Comparison of ENCODE assay signal across 16 cellular contexts in genomic region chr16:1312459-1312801, GRCh38. TPM values are rescaled to one million over a fixed set of nuclear protein-coding genes. Genes with fewer than 3 reads are reported as not detected.
DNase-seq lines count a peak whose midpoint lies in the region; ATAC-seq, FAIRE-seq and TF ChIP-seq lines count a peak whose summit lies in the region.
"Had no signal": no experiment of that assay in that cellular context is flagged by ENCODE, and none has a peak within 500 bp of the region (broad histone marks: within the 10 kb centered on the region; RNA-seq: fewer than 3 reads in every experiment).

No MANE protein-coding gene starts in this region.

- H3K79me2 ChIP-seq in H1 (ENCODE audit: control insufficient read depth in 1 of 2, insufficient read depth in 2 of 2, low read length in 2 of 2) (peaks cover 36 to 68% of the 10 kb centered on the region in 2 experiments), neural progenitor cell (ENCODE audit: low read depth) (peaks cover 77% of the 10 kb centered on the region)

- CTCF ChIA-PET in H1 (lab: Charles Lee; ENCODE audit: partially characterized antibody) = interaction anchor here (1.0 to 1.9 kb wide), 6 partner anchors 11 to 35 kb away, joined by 3 to 4 read pairs (median 4); no protein-coding TSS in a partner anchor

- H3K4me3 ChIP-seq in H1 (ENCODE audit: extremely low read depth in 1 of 4, insufficient read depth in 2 of 4, low read depth in 3 of 4, low read length in 4 of 4) = no peak overlapping the region
- H3K4me3 ChIP-seq in neural progenitor cell = no peak overlapping the region

- H3K27ac Mint-ChIP-seq in HFFc6 (no peak overlapping the region), neural progenitor cell (no peak overlapping the region)

- no peak for TF ChIP-seq RAD21 in H1 (IDR thresholded peaks at IDR 0.05 in 1 of 2, conservative IDR thresholded peaks at IDR 0.05 in 1 of 2; ENCODE audit: low read depth in 2 of 2, low read length in 2 of 2)

- no peak for TF ChIP-seq EP300 in H1 (IDR thresholded peaks at IDR 0.05; ENCODE audit: borderline replicate concordance in 1 of 2, low read depth in 2 of 2, low read length in 2 of 2)

- TF ChIP-seq CTCF in C4-2B (conservative IDR thresholded peaks at IDR 0.05) (no peak), HFFc6 (IDR thresholded peaks at IDR 0.05) (no peak), H1 (IDR thresholded peaks at IDR 0.05; ENCODE audit: control extremely low read depth in 1 of 3, insufficient read depth in 1 of 3, low read depth in 1 of 3, low read length in 3 of 3) (no peak), neural progenitor cell (IDR thresholded peaks at IDR 0.05) (no peak)

- H2BK15ac ChIP-seq in H1 (ENCODE audit: low read length) = no peak overlapping the region

- H2BK12ac ChIP-seq in H1 (ENCODE audit: low read depth, low read length) = no peak overlapping the region

- no peak overlapping the region for H4K5ac ChIP-seq in H1 (ENCODE audit: insufficient read length, low read depth, low read length)

- TF ChIP-seq POLR2A in H1 (IDR thresholded peaks at IDR 0.05; ENCODE audit: control extremely low read depth in 1 of 2, low read depth in 2 of 2, low read length in 2 of 2) = no peak

- no peak overlapping the region for H2AFZ ChIP-seq in H1 (ENCODE audit: low read length)
- no peak overlapping the region for H2AFZ ChIP-seq in neural progenitor cell (replicated peaks)

- H3K27me3 ChIP-seq in H1 (replicated peaks in 1 of 4; ENCODE audit: control insufficient read depth in 3 of 4, extremely low read depth in 1 of 4, insufficient read depth in 3 of 4, low read length in 3 of 4) (no peaks in the 10 kb centered on the region), neural progenitor cell (no peaks in the 10 kb centered on the region)
- H3K27me3 ChIP-seq: tibial nerve had no signal

- no peak overlapping the region for H3K23ac ChIP-seq in H1 (ENCODE audit: insufficient read length)

- H3F3A ChIP-seq in neural progenitor cell (ENCODE audit: low read depth) = peaks cover 8% of the 10 kb centered on the region

- H4K20me1 ChIP-seq in H1 (replicated peaks in 1 of 2; ENCODE audit: control insufficient read depth in 1 of 2, insufficient read depth in 2 of 2, low read length in 2 of 2) = peaks cover 52 to 56% of the 10 kb centered on the region in 2 experiments
- peaks cover 76% of the 10 kb centered on the region for H4K20me1 ChIP-seq in neural progenitor cell (ENCODE audit: low read depth)

- H3K9me3 ChIP-seq in H1 (ENCODE audit: insufficient read depth in 2 of 2, low read depth in 1 of 2, low read length in 1 of 2) = no peaks in the 10 kb centered on the region
- H3K9me3 ChIP-seq in neural progenitor cell (ENCODE audit: low read depth) = no peaks in the 10 kb centered on the region
- H3K9me3 ChIP-seq: tibial nerve had no signal

- POLR2A ChIA-PET in H1 (lab: Charles Lee; ENCODE audit: partially characterized antibody) = interaction anchor here (0.6 to 11.4 kb wide), 8 partner anchors 8 to 139 kb away, joined by 3 to 106 read pairs (median 6); no protein-coding TSS in a partner anchor

- H2BK20ac ChIP-seq in H1 (ENCODE audit: low read length) = no peak overlapping the region

- H3K56ac ChIP-seq in H1 (replicated peaks; ENCODE audit: insufficient read length, low read depth, low read length) = no peak overlapping the region

- H3K4me3 Mint-ChIP-seq in HFFc6 = peak overlapping the region; percentile 97
- H3K4me3 Mint-ChIP-seq in neural progenitor cell = peak overlapping the region; percentile 71

- H2BK120ac ChIP-seq in H1 (replicated peaks; ENCODE audit: low read depth, low read length) = no peak overlapping the region

- H3K4me1 ChIP-seq in H1 (replicated peaks in 1 of 4; ENCODE audit: control insufficient read depth in 3 of 4, insufficient read depth in 4 of 4, low read length in 3 of 4) = peaks cover 0 to 12% (median 5%) of the 10 kb centered on the region in 4 experiments; a peak in 5 of 7 replicates
- peaks cover 11% of the 10 kb centered on the region for H3K4me1 ChIP-seq in neural progenitor cell

- peaks cover 7% of the 10 kb centered on the region; the same call in 1 of the 2 replicates for H3K79me1 ChIP-seq in H1 (ENCODE audit: low read depth, low read length)

- H3K9ac ChIP-seq in H1 (replicated peaks in 1 of 4; ENCODE audit: extremely low read depth in 1 of 4, low read depth in 3 of 4, low read length in 3 of 4) (no peak overlapping the region), neural progenitor cell (peak overlapping the region; percentile 100)

- H4K8ac ChIP-seq in H1 (ENCODE audit: extremely low read depth, insufficient read depth, low read length) = peak overlapping the region; percentile 79; the same call in 1 of the 2 replicates

- H3K14ac ChIP-seq in H1 (ENCODE audit: insufficient read length) = no peak overlapping the region

- DNase-seq in HFFc6 (no peak), H1 (ENCODE audit: low read depth in 1 of 2, low spot score in 2 of 2) (no peak), neural progenitor cell (ENCODE audit: low spot score) (no peak), NCI-H446 treated with DMSO at 0.1 percent for 48 hours (lab: John Stamatoyannopoulos, UW) (no peak), cerebellum (ENCODE audit: low spot score) (no peak), D341Med (ENCODE audit: low spot score) (no peak)
- DNase-seq: cerebellar nuclear complex; DMS53; hippocampal formation; NCI-H446; stimulated activated CD4-positive, alpha-beta T cell treated with anti-CD3 and anti-CD28 coated beads, Interleukin-4, amount 100 ng/mL, for 1 hour had no signal

- H3K4me1 Mint-ChIP-seq in HFFc6 (ENCODE audit: low read depth) (peaks cover 14% of the 10 kb centered on the region), neural progenitor cell (peaks cover 18% of the 10 kb centered on the region)

- H3K18ac ChIP-seq in H1 (ENCODE audit: extremely low read depth, low read length) = no peak overlapping the region

- H3K36me3 ChIP-seq in H1 (ENCODE audit: control insufficient read depth in 2 of 4, insufficient read depth in 4 of 4, low read length in 3 of 4) (peaks cover 19 to 46% (median 33%) of the 10 kb centered on the region in 4 experiments; a peak in 7 of 8 replicates), neural progenitor cell (no peaks in the 10 kb centered on the region)

- H2AK5ac ChIP-seq in H1 (ENCODE audit: low read depth, low read length) = no peak overlapping the region

- ATAC-seq in GM21737 (IDR thresholded peaks at IDR 0.05; ENCODE audit: unreplicated experiment) = no peak

- no peak overlapping the region for H2BK5ac ChIP-seq in H1 (ENCODE audit: low read depth, low read length)

- H3K27ac ChIP-seq in C4-2B (peak overlapping the region; percentile 93; the same call in 1 of the 2 replicates), H1 (ENCODE audit: low read depth, low read length) (no peak overlapping the region), neural progenitor cell (no peak overlapping the region)

- peaks cover 23% of the 10 kb centered on the region for H3K36me3 Mint-ChIP-seq in HFFc6 (ENCODE audit: low read depth)
- peaks cover 20% of the 10 kb centered on the region for H3K36me3 Mint-ChIP-seq in neural progenitor cell

- H3K4me2 ChIP-seq in H1 (ENCODE audit: insufficient read depth in 1 of 2, low read depth in 2 of 2, low read length in 2 of 2) = no peak overlapping the region; a peak in 1 of 4 replicates
- peak overlapping the region; percentile 100 for H3K4me2 ChIP-seq in neural progenitor cell

- H3K27me3 Mint-ChIP-seq in HFFc6 (ENCODE audit: insufficient read depth) (peaks cover 4% of the 10 kb centered on the region; the same call in 1 of the 2 replicates), neural progenitor cell (ENCODE audit: insufficient read depth, low read depth) (peaks cover 6% of the 10 kb centered on the region)

- H3K23me2 ChIP-seq in H1 (ENCODE audit: low read depth, low read length) = peaks cover 22% of the 10 kb centered on the region

- no peak overlapping the region for H4K91ac ChIP-seq in H1 (replicated peaks; ENCODE audit: insufficient read length, low read length)

- WGBS in H1 (ENCODE audit: extremely low coverage in 1 of 2, insufficient coverage in 1 of 2, insufficient read length in 1 of 2, insufficient replicate concordance in 2 of 2, low coverage in 1 of 2, low lambda C conversion rate in 2 of 2, missing lambda C conversion rate in 1 of 2), 2 experiments = 96% methylated on average over 16 of the region's 16 CpGs; no CpG with 5 or more reads in 1 of the 2 experiments

- H3K9me3 Mint-ChIP-seq in HFFc6 (no peaks in the 10 kb centered on the region), neural progenitor cell (no peaks in the 10 kb centered on the region)

- H3K4ac ChIP-seq in H1 (replicated peaks; ENCODE audit: insufficient read length, low read depth, low read length) = no peak overlapping the region

- no peak for FAIRE-seq in H1 (lab: Jason Lieb, UNC)

RNA-seq across cellular contexts. Expression of gene UBE2I, which starts 3.0 kb away (rescaled TPM):
- 100 to 1,000 TPM; 116 to 147 (median 138) TPM for total RNA-seq in HFFc6 (2021; fragmentation: NEBNext Ultra II Directional; extraction: Animal tissue kit (Norgen Biotek cat#: 25700))
- 268 and 272 TPM in 2 replicates for total RNA-seq in H1 (2021; fragmentation: NEBNext Ultra II Directional; extraction: Animal tissue kit (Norgen Biotek cat#: 25700))
- polyA plus RNA-seq in H1 (2011; rRNA removed) = 148 and 162 TPM in 2 replicates
- polyA plus RNA-seq in H1 (2011; cell fraction: cytosol; rRNA removed) = 142 TPM
- polyA plus RNA-seq in H1 (2011; cell fraction: nucleus; rRNA removed) = 143 TPM
- polyA plus RNA-seq in H1 (2012, experiment 1 of 2) = 186 to 197 TPM (median 190 TPM) in 4 replicates
- 278 TPM for polyA plus RNA-seq in H1 (2012, experiment 2 of 2)
- polyA plus RNA-seq in H1 (2013, experiment 1 of 2) = 202 TPM
- 204 TPM for polyA plus RNA-seq in H1 (2013, experiment 2 of 2)
- 87.2 and 89.0 TPM in 2 replicates for polyA minus RNA-seq in H1 (2011; rRNA and poly(A)+ RNA removed)
- 84.7 TPM for polyA minus RNA-seq in H1 (2011; cell fraction: cytosol; rRNA and poly(A)+ RNA removed)
- 99.4 TPM for polyA minus RNA-seq in H1 (2011; cell fraction: nucleus; rRNA and poly(A)+ RNA removed)
- 184 and 239 TPM in 2 replicates for total RNA-seq in neural progenitor cell (ENCODE audit: low replicate concordance)
- 62.0 TPM for total RNA-seq in cerebellum

RNA-seq across cellular contexts. Expression of gene BAIAP3, which starts 21.0 kb away (rescaled TPM):
- under 1 TPM; 0.11 to 0.28 (median 0.16) TPM for total RNA-seq in HFFc6 (2021; fragmentation: NEBNext Ultra II Directional; extraction: Animal tissue kit (Norgen Biotek cat#: 25700))
- 6.8 and 7.9 TPM in 2 replicates for total RNA-seq in H1 (2021; fragmentation: NEBNext Ultra II Directional; extraction: Animal tissue kit (Norgen Biotek cat#: 25700))
- polyA plus RNA-seq in H1 (2011; rRNA removed) = 2.9 and 6.3 TPM in 2 replicates
- polyA plus RNA-seq in H1 (2011; cell fraction: cytosol; rRNA removed) = 4.8 TPM
- polyA plus RNA-seq in H1 (2011; cell fraction: nucleus; rRNA removed) = 33.8 TPM
- 4.5 to 6.4 TPM (median 5.6 TPM) in 4 replicates for polyA plus RNA-seq in H1 (2012, experiment 1 of 2)
- 2.6 TPM for polyA plus RNA-seq in H1 (2012, experiment 2 of 2)
- polyA plus RNA-seq in H1 (2013, experiment 1 of 2) = 5.0 TPM
- 3.4 TPM for polyA plus RNA-seq in H1 (2013, experiment 2 of 2)
- polyA minus RNA-seq in H1 (2011; rRNA and poly(A)+ RNA removed) = 2.0 and 2.1 TPM in 2 replicates
- polyA minus RNA-seq in H1 (2011; cell fraction: cytosol; rRNA and poly(A)+ RNA removed) = 5.7 TPM
- polyA minus RNA-seq in H1 (2011; cell fraction: nucleus; rRNA and poly(A)+ RNA removed) = 11.1 TPM
- total RNA-seq in neural progenitor cell (ENCODE audit: low replicate concordance) (0.34 and 4.0 TPM in 2 replicates), cerebellum (8.8 TPM)

RNA-seq across cellular contexts. Expression of gene TSR3, which starts 39.2 kb away (rescaled TPM):
- 10 to 100 TPM; 73.7 to 84.6 (median 78.1) TPM for total RNA-seq in HFFc6 (2021; fragmentation: NEBNext Ultra II Directional; extraction: Animal tissue kit (Norgen Biotek cat#: 25700))
- 45.9 and 52.3 TPM in 2 replicates for total RNA-seq in H1 (2021; fragmentation: NEBNext Ultra II Directional; extraction: Animal tissue kit (Norgen Biotek cat#: 25700))
- polyA plus RNA-seq in H1 (2011; rRNA removed) = 43.1 and 66.0 TPM in 2 replicates
- polyA plus RNA-seq in H1 (2011; cell fraction: cytosol; rRNA removed) = 60.3 TPM
- 46.0 TPM for polyA plus RNA-seq in H1 (2011; cell fraction: nucleus; rRNA removed)
- polyA plus RNA-seq in H1 (2012, experiment 1 of 2) = 31.8 to 57.4 TPM (median 53.2 TPM) in 4 replicates
- polyA plus RNA-seq in H1 (2012, experiment 2 of 2) = 37.5 TPM
- 25.0 TPM for polyA plus RNA-seq in H1 (2013, experiment 1 of 2)
- 26.0 TPM for polyA plus RNA-seq in H1 (2013, experiment 2 of 2)
- polyA minus RNA-seq in H1 (2011; rRNA and poly(A)+ RNA removed) = 10.2 and 10.8 TPM in 2 replicates
- 31.2 TPM for polyA minus RNA-seq in H1 (2011; cell fraction: cytosol; rRNA and poly(A)+ RNA removed)
- 19.7 TPM for polyA minus RNA-seq in H1 (2011; cell fraction: nucleus; rRNA and poly(A)+ RNA removed)
- total RNA-seq in neural progenitor cell (ENCODE audit: low replicate concordance) = 22.4 and 60.6 TPM in 2 replicates
- 18.1 TPM for total RNA-seq in cerebellum

RNA-seq across cellular contexts. Expression of gene GNPTG, which starts 39.3 kb away (rescaled TPM):
- total RNA-seq in HFFc6 (2021; fragmentation: NEBNext Ultra II Directional; extraction: Animal tissue kit (Norgen Biotek cat#: 25700)) = 10 to 100 TPM; 46.8 to 68.1 (median 52.6) TPM
- total RNA-seq in H1 (2021; fragmentation: NEBNext Ultra II Directional; extraction: Animal tissue kit (Norgen Biotek cat#: 25700)) = 25.2 and 26.2 TPM in 2 replicates
- 51.2 and 73.3 TPM in 2 replicates for polyA plus RNA-seq in H1 (2011; rRNA removed)
- polyA plus RNA-seq in H1 (2011; cell fraction: cytosol; rRNA removed) = 45.7 TPM
- polyA plus RNA-seq in H1 (2011; cell fraction: nucleus; rRNA removed) = 73.3 TPM
- polyA plus RNA-seq in H1 (2012, experiment 1 of 2) = 21.7 to 30.2 TPM (median 28.6 TPM) in 4 replicates
- polyA plus RNA-seq in H1 (2012, experiment 2 of 2) = 17.9 TPM
- 22.1 TPM for polyA plus RNA-seq in H1 (2013, experiment 1 of 2)
- polyA plus RNA-seq in H1 (2013, experiment 2 of 2) = 23.7 TPM
- polyA minus RNA-seq in H1 (2011; rRNA and poly(A)+ RNA removed) = 9.9 and 10.5 TPM in 2 replicates
- polyA minus RNA-seq in H1 (2011; cell fraction: cytosol; rRNA and poly(A)+ RNA removed) = 9.3 TPM
- polyA minus RNA-seq in H1 (2011; cell fraction: nucleus; rRNA and poly(A)+ RNA removed) = 13.4 TPM
- total RNA-seq in neural progenitor cell (ENCODE audit: low replicate concordance) (11.8 and 22.7 TPM in 2 replicates), cerebellum (18.4 TPM)

RNA-seq across cellular contexts. Expression of gene TPSD1, which starts 56.6 kb away (rescaled TPM):
- not detected for total RNA-seq in HFFc6 (2021; fragmentation: NEBNext Ultra II Directional; extraction: Animal tissue kit (Norgen Biotek cat#: 25700))
- not detected in 2 replicates for total RNA-seq in H1 (2021; fragmentation: NEBNext Ultra II Directional; extraction: Animal tissue kit (Norgen Biotek cat#: 25700))
- polyA plus RNA-seq in H1 (2011; rRNA removed) = 0.26 and 0.61 TPM in 2 replicates
- 0.62 TPM for polyA plus RNA-seq in H1 (2011; cell fraction: cytosol; rRNA removed)
- polyA plus RNA-seq in H1 (2011; cell fraction: nucleus; rRNA removed) = 8.5 TPM
- polyA plus RNA-seq in H1 (2012, experiment 1 of 2) = 0.42 to 1.1 TPM (median 0.70 TPM) in 4 replicates
- 0.18 TPM for polyA plus RNA-seq in H1 (2012, experiment 2 of 2)
- 0.36 TPM for polyA plus RNA-seq in H1 (2013, experiment 1 of 2)
- 0.17 TPM for polyA plus RNA-seq in H1 (2013, experiment 2 of 2)
- 0.28 TPM in 1 of 2 replicates, not detected in the other for polyA minus RNA-seq in H1 (2011; rRNA and poly(A)+ RNA removed)
- polyA minus RNA-seq in H1 (2011; cell fraction: cytosol; rRNA and poly(A)+ RNA removed) = not detected
- polyA minus RNA-seq in H1 (2011; cell fraction: nucleus; rRNA and poly(A)+ RNA removed) = not detected
- total RNA-seq in neural progenitor cell (ENCODE audit: low replicate concordance) (not detected in 2 replicates), cerebellum (not detected)
- total RNA-seq: LHCN-M2, myocyte had no signal
